In genomic region chr10:103467391-103467790, GRCh38 we compare ENCODE assay signal across 20 cellular contexts. TPM values are rescaled to one million over a fixed set of nuclear protein-coding genes. Genes with fewer than 3 reads are reported as not detected.
DNase-seq lines count a peak whose midpoint lies in the region; ATAC-seq, FAIRE-seq and TF ChIP-seq lines count a peak whose summit lies in the region.
"Had no signal": no experiment of that assay in that cellular context is flagged by ENCODE, and none has a peak within 500 bp of the region (broad histone marks: within the 10 kb centered on the region; RNA-seq: fewer than 3 reads in every experiment).

No MANE protein-coding gene starts in this region.

- peak overlapping the region; percentile 54 for H3K27ac Mint-ChIP-seq in activated naive CD8-positive, alpha-beta T cell treated with anti-CD3 and anti-CD28 coated beads for 36 hours
- H3K27ac Mint-ChIP-seq in activated naive CD8-positive, alpha-beta T cell treated with anti-CD3 and anti-CD28 coated beads, Interleukin-2, amount 50 U/mL, for 24 hours, result no peak overlapping the region
- H3K27ac Mint-ChIP-seq in activated CD4-positive, alpha-beta memory T cell treated with anti-CD3 and anti-CD28 coated beads for 36 hours, result peak overlapping the region; percentile 61
- H3K27ac Mint-ChIP-seq: activated CD4-positive, alpha-beta T cell treated with anti-CD3 and anti-CD28 coated beads for 36 hours; HFFc6 had no signal

- no peaks in the 10 kb centered on the region for H3K36me3 ChIP-seq in uterus
- H3K36me3 ChIP-seq in small intestine (ENCODE audit: control insufficient read depth in 2 of 2, insufficient read depth in 2 of 2, low read length in 2 of 2), result no peaks in the 10 kb centered on the region
- H3K36me3 ChIP-seq: colonic mucosa, heart left ventricle had no signal

- ATAC-seq in activated naive CD8-positive, alpha-beta T cell treated with anti-CD3 and anti-CD28 coated beads, Interleukin-2, amount 50 U/mL, for 24 hours, result no peak
- peak; percentile 31 for ATAC-seq in HG02642 (IDR thresholded peaks at IDR 0.05; ENCODE audit: poor library complexity, unreplicated experiment)
- ATAC-seq: A549; activated CD4-positive, alpha-beta T cell treated with anti-CD3 and anti-CD28 coated beads for 36 hours; heart left ventricle; HepG2; Panc1 had no signal

- H3K36me3 Mint-ChIP-seq in activated naive CD8-positive, alpha-beta T cell treated with anti-CD3 and anti-CD28 coated beads for 36 hours, result no peaks in the 10 kb centered on the region
- H3K36me3 Mint-ChIP-seq in activated naive CD8-positive, alpha-beta T cell treated with anti-CD3 and anti-CD28 coated beads, Interleukin-2, amount 50 U/mL, for 24 hours (ENCODE audit: low read depth), result peaks cover 2% of the 10 kb centered on the region
- no peaks in the 10 kb centered on the region for H3K36me3 Mint-ChIP-seq in activated CD4-positive, alpha-beta memory T cell treated with anti-CD3 and anti-CD28 coated beads for 36 hours

- H3K4me3 ChIP-seq in uterus, result no peak overlapping the region
- H3K4me3 ChIP-seq in small intestine (ENCODE audit: low read depth in 1 of 2, low read length in 2 of 2), result no peak overlapping the region
- H3K4me3 ChIP-seq: A549, colonic mucosa, heart left ventricle had no signal

- no peak for FAIRE-seq in small intestine (lab: Jason Lieb, UNC)
- FAIRE-seq: A549, HepG2 had no signal

- DNase-seq in activated naive CD8-positive, alpha-beta T cell treated with anti-CD3 and anti-CD28 coated beads for 36 hours, result no peak
- no peak for DNase-seq in activated naive CD8-positive, alpha-beta T cell treated with anti-CD3 and anti-CD28 coated beads, Interleukin-2, amount 50 U/mL, for 24 hours
- DNase-seq in activated CD4-positive, alpha-beta memory T cell treated with anti-CD3 and anti-CD28 coated beads for 36 hours, result no peak
- no peak for DNase-seq in uterus
- no peak for DNase-seq in NCI-H2227 (lab: John Stamatoyannopoulos, UW; ENCODE audit: unreplicated experiment)
- no peak for DNase-seq in small intestine
- no peak for DNase-seq in NCI-H187 treated with DMSO at 0.1 percent for 48 hours (lab: John Stamatoyannopoulos, UW)
- DNase-seq: activated CD4-positive, alpha-beta T cell treated with anti-CD3 and anti-CD28 coated beads for 36 hours; activated T-cell treated with anti-CD3 and anti-CD28 coated beads, Interleukin-2, amount 50 U/mL, for 48 hours; colonic mucosa; erythroblast; HFFc6; NCI-H1417 treated with DMSO at 0.1 percent for 48 hours; NCI-H524 treated with DMSO at 0.1 percent for 48 hours had no signal

- TF ChIP-seq POLR2A in uterus (IDR thresholded peaks at IDR 0.05), result no peak

- H3K4me1 ChIP-seq in uterus, result no peaks in the 10 kb centered on the region
- H3K4me1 ChIP-seq in small intestine (ENCODE audit: control insufficient read depth in 2 of 2, insufficient read depth in 1 of 2, low read depth in 1 of 2, low read length in 1 of 2), result no peaks in the 10 kb centered on the region
- H3K4me1 ChIP-seq: colonic mucosa had no signal

- no peak overlapping the region for H3K4me3 Mint-ChIP-seq in activated naive CD8-positive, alpha-beta T cell treated with anti-CD3 and anti-CD28 coated beads for 36 hours
- no peak overlapping the region for H3K4me3 Mint-ChIP-seq in activated naive CD8-positive, alpha-beta T cell treated with anti-CD3 and anti-CD28 coated beads, Interleukin-2, amount 50 U/mL, for 24 hours
- no peak overlapping the region for H3K4me3 Mint-ChIP-seq in activated CD4-positive, alpha-beta memory T cell treated with anti-CD3 and anti-CD28 coated beads for 36 hours
- H3K4me3 Mint-ChIP-seq: activated CD4-positive, alpha-beta T cell treated with anti-CD3 and anti-CD28 coated beads for 36 hours; HFFc6 had no signal

- CTCF ChIA-PET in activated CD4-positive, alpha-beta memory T cell treated with anti-CD3 and anti-CD28 coated beads for 36 hours (lab: Charles Lee), result no interaction called here

- H3K4me1 Mint-ChIP-seq in activated naive CD8-positive, alpha-beta T cell treated with anti-CD3 and anti-CD28 coated beads for 36 hours, result peaks cover 27% of the 10 kb centered on the region
- peaks cover 25% of the 10 kb centered on the region for H3K4me1 Mint-ChIP-seq in activated naive CD8-positive, alpha-beta T cell treated with anti-CD3 and anti-CD28 coated beads, Interleukin-2, amount 50 U/mL, for 24 hours
- peaks cover 22% of the 10 kb centered on the region for H3K4me1 Mint-ChIP-seq in activated CD4-positive, alpha-beta memory T cell treated with anti-CD3 and anti-CD28 coated beads for 36 hours (ENCODE audit: low read depth)

- intact Hi-C loops in activated CD4-positive, alpha-beta memory T cell treated with anti-CD3 and anti-CD28 coated beads for 36 hours (cut with micrococcal nuclease), result no loop called here
- intact Hi-C loops in uterus (cut with DNase I; ENCODE audit: low total_unique reads), result no loop called here

- H3K9me3 ChIP-seq in uterus, result no peaks in the 10 kb centered on the region
- no peaks in the 10 kb centered on the region for H3K9me3 ChIP-seq in small intestine (ENCODE audit: control insufficient read depth, low read depth)
- H3K9me3 ChIP-seq: A549, colonic mucosa, heart left ventricle had no signal

- no peaks in the 10 kb centered on the region for H3K9me3 Mint-ChIP-seq in activated naive CD8-positive, alpha-beta T cell treated with anti-CD3 and anti-CD28 coated beads for 36 hours
- no peaks in the 10 kb centered on the region for H3K9me3 Mint-ChIP-seq in activated naive CD8-positive, alpha-beta T cell treated with anti-CD3 and anti-CD28 coated beads, Interleukin-2, amount 50 U/mL, for 24 hours
- H3K9me3 Mint-ChIP-seq in activated CD4-positive, alpha-beta memory T cell treated with anti-CD3 and anti-CD28 coated beads for 36 hours, result no peaks in the 10 kb centered on the region
- H3K9me3 Mint-ChIP-seq: HFFc6 had no signal

- POLR2A ChIA-PET in activated CD4-positive, alpha-beta memory T cell treated with anti-CD3 and anti-CD28 coated beads for 36 hours (lab: Charles Lee), result no interaction called here

- 72 to 93% (median 78%) methylated on average over 7 to 9 of the region's 9 CpGs for WGBS in small intestine, 3 donors

- no peaks in the 10 kb centered on the region for H3K27me3 Mint-ChIP-seq in activated naive CD8-positive, alpha-beta T cell treated with anti-CD3 and anti-CD28 coated beads for 36 hours
- H3K27me3 Mint-ChIP-seq in activated naive CD8-positive, alpha-beta T cell treated with anti-CD3 and anti-CD28 coated beads, Interleukin-2, amount 50 U/mL, for 24 hours, result peaks cover 3% of the 10 kb centered on the region
- H3K27me3 Mint-ChIP-seq in activated CD4-positive, alpha-beta memory T cell treated with anti-CD3 and anti-CD28 coated beads for 36 hours, result no peaks in the 10 kb centered on the region
- H3K27me3 Mint-ChIP-seq: activated CD4-positive, alpha-beta T cell treated with anti-CD3 and anti-CD28 coated beads for 36 hours had no signal

- H3K27me3 ChIP-seq in uterus (no peaks in the 10 kb centered on the region), small intestine (ENCODE audit: control insufficient read depth in 2 of 2, insufficient read depth in 2 of 2, low read length in 2 of 2) (no peaks in the 10 kb centered on the region)
- H3K27me3 ChIP-seq: colonic mucosa, heart left ventricle had no signal

- H3K27ac ChIP-seq in uterus, result no peak overlapping the region
- H3K27ac ChIP-seq in small intestine (ENCODE audit: low read depth in 1 of 2, low read length in 1 of 2), result no peak overlapping the region
- H3K27ac ChIP-seq: A549, colonic mucosa, heart left ventricle had no signal

- TF ChIP-seq CTCF in uterus (IDR thresholded peaks at IDR 0.05), result no peak

RNA-seq across cellular contexts. Expression of gene CALHM1, which starts 8.7 kb away (rescaled TPM):
- not detected for total RNA-seq in activated naive CD8-positive, alpha-beta T cell treated with anti-CD3 and anti-CD28 coated beads for 36 hours
- not detected for total RNA-seq in activated CD4-positive, alpha-beta memory T cell treated with anti-CD3 and anti-CD28 coated beads for 36 hours
- total RNA-seq in uterus, result not detected
- polyA plus RNA-seq in small intestine, result under 1 TPM in 1 of 3 donors, not detected in 2; 0.03 TPM
- total RNA-seq: activated CD4-positive, alpha-beta T cell treated with anti-CD3 and anti-CD28 coated beads for 36 hours; colonic mucosa; heart left ventricle; HFFc6; posterior vena cava had no signal
- polyA plus RNA-seq: A549, heart left ventricle, HepG2 had no signal

RNA-seq across cellular contexts. Expression of gene CALHM3, which starts 11.6 kb away (rescaled TPM):
- total RNA-seq in activated naive CD8-positive, alpha-beta T cell treated with anti-CD3 and anti-CD28 coated beads for 36 hours, result not detected
- not detected for total RNA-seq in activated CD4-positive, alpha-beta memory T cell treated with anti-CD3 and anti-CD28 coated beads for 36 hours
- not detected for total RNA-seq in uterus
- polyA plus RNA-seq in small intestine, result not detected
- total RNA-seq: activated CD4-positive, alpha-beta T cell treated with anti-CD3 and anti-CD28 coated beads for 36 hours; colonic mucosa; heart left ventricle; HepG2; posterior vena cava had no signal
- polyA plus RNA-seq: heart left ventricle, HepG2 had no signal

RNA-seq across cellular contexts. Expression of gene CALHM2, which starts 15.2 kb away (rescaled TPM):
- 1 to 10 TPM; 4.5 to 4.8 TPM for total RNA-seq in activated naive CD8-positive, alpha-beta T cell treated with anti-CD3 and anti-CD28 coated beads for 36 hours
- 10 to 100 TPM; 21.6 to 22.5 TPM for total RNA-seq in activated CD4-positive, alpha-beta memory T cell treated with anti-CD3 and anti-CD28 coated beads for 36 hours
- total RNA-seq in uterus, result 10 to 100 TPM; 29.7 to 98.7 (median 46.8) TPM
- polyA plus RNA-seq in small intestine, result 10 to 100 TPM in 1 of 3 donors, 1 to 10 TPM in 2; 1.1 to 29.1 (median 5.4) TPM
- total RNA-seq: HepG2 had no signal

RNA-seq across cellular contexts. Expression of gene NEURL1, which starts 26.1 kb away (rescaled TPM):
- total RNA-seq in activated naive CD8-positive, alpha-beta T cell treated with anti-CD3 and anti-CD28 coated beads for 36 hours, result 1 to 10 TPM; 3.1 to 3.2 TPM
- total RNA-seq in activated CD4-positive, alpha-beta memory T cell treated with anti-CD3 and anti-CD28 coated beads for 36 hours, result 1 to 10 TPM; 1.8 to 2.4 TPM
- 10 to 100 TPM in 2 of 4 donors, 1 to 10 TPM in 2; 3.8 to 46.1 (median 14.1) TPM for total RNA-seq in uterus
- 10 to 100 TPM; 14.6 to 25.7 (median 15.9) TPM for polyA plus RNA-seq in small intestine
- total RNA-seq: HepG2 had no signal
- polyA plus RNA-seq: HepG2 had no signal
